ENCODE assay signal across 21 cellular contexts in genomic region chr3:43870844-43871626, GRCh38.
DNase-seq lines count a peak whose midpoint lies in the region; FAIRE-seq and TF ChIP-seq lines count a peak whose summit lies in the region.
"Had no signal": no experiment of that assay in that cellular context is flagged by ENCODE, and none has a peak within 500 bp of the region (broad histone marks: within the 10 kb centered on the region; RNA-seq: fewer than 3 reads in every experiment).

No MANE protein-coding gene starts in this region.

- FAIRE-seq in astrocyte (lab: Jason Lieb, UNC): no peak
- FAIRE-seq: endometrium had no signal

- 41% methylated on average over 2 of the region's 2 CpGs for WGBS in hepatocyte (ENCODE audit: low lambda C conversion rate, missing lambda C conversion rate)
- 31 to 35% methylated on average over 2 of the region's 2 CpGs for WGBS in thyroid gland, 2 donors

- peak overlapping the region; percentile 97 for H3K27ac Mint-ChIP-seq in astrocyte (ENCODE audit: unreplicated experiment)
- H3K27ac Mint-ChIP-seq: activated naive CD8-positive, alpha-beta T cell treated with anti-CD3 and anti-CD28 coated beads, Interleukin-2, amount 10 ng/mL, durations not matched to agents 7 days and 5 days had no signal

- H3K9ac ChIP-seq in astrocyte (ENCODE audit: low read length): peak overlapping the region; percentile 70

- H3K79me2 ChIP-seq in astrocyte (ENCODE audit: insufficient read depth, low read length): no peaks in the 10 kb centered on the region
- H3K79me2 ChIP-seq in hepatocyte: no peaks in the 10 kb centered on the region

- intact Hi-C loops in thyroid gland (cut with DNase I): no loop called here

- peaks cover 62% of the 10 kb centered on the region for H3K4me1 ChIP-seq in astrocyte (ENCODE audit: insufficient read depth, low read length)
- peaks cover 48% of the 10 kb centered on the region for H3K4me1 ChIP-seq in hepatocyte (ENCODE audit: insufficient read depth)
- H3K4me1 ChIP-seq in thyroid gland: peaks cover 56 to 77% of the 10 kb centered on the region in 2 donors
- H3K4me1 ChIP-seq: transverse colon had no signal

- H3K36me3 ChIP-seq in astrocyte (ENCODE audit: insufficient read depth, low read length) (no peaks in the 10 kb centered on the region), hepatocyte (replicated peaks; ENCODE audit: insufficient read depth, low read depth) (no peaks in the 10 kb centered on the region), thyroid gland (no peaks in the 10 kb centered on the region)
- H3K36me3 ChIP-seq: transverse colon had no signal

- H3K4me3 Mint-ChIP-seq in astrocyte (ENCODE audit: unreplicated experiment): no peak overlapping the region
- H3K4me3 Mint-ChIP-seq: activated naive CD8-positive, alpha-beta T cell treated with anti-CD3 and anti-CD28 coated beads, Interleukin-2, amount 10 ng/mL, durations not matched to agents 7 days and 5 days; naive B cell had no signal

- H3K27me3 Mint-ChIP-seq in astrocyte (ENCODE audit: low read depth, unreplicated experiment): no peaks in the 10 kb centered on the region

- TF ChIP-seq CTCF in astrocyte (IDR thresholded peaks at IDR 0.05; ENCODE audit: insufficient read depth, low read depth, low read length) (no peak), hepatocyte (IDR thresholded peaks at IDR 0.05; ENCODE audit: poor library complexity) (no peak), thyroid gland (IDR thresholded peaks at IDR 0.05) (no peak)

- H3K4me3 ChIP-seq in astrocyte (ENCODE audit: insufficient read depth, low read depth, low read length) (no peak overlapping the region), hepatocyte (no peak overlapping the region), thyroid gland (replicated peaks in 1 of 3) (no peak overlapping the region)
- H3K4me3 ChIP-seq: transverse colon had no signal

- no peaks in the 10 kb centered on the region for H4K20me1 ChIP-seq in astrocyte (ENCODE audit: insufficient read depth, low read length)
- no peaks in the 10 kb centered on the region for H4K20me1 ChIP-seq in hepatocyte (ENCODE audit: insufficient read depth, poor library complexity, severe bottlenecking)

- DNase-seq in NCI-H510A treated with DMSO at 0.1 percent for 48 hours (lab: John Stamatoyannopoulos, UW): peak; percentile 8
- DNase-seq in NCI-H510A (lab: John Stamatoyannopoulos, UW): no peak
- no peak for DNase-seq in astrocyte (ENCODE audit: low read depth)
- DNase-seq in hepatocyte (ENCODE audit: low spot score): no peak
- peak in 1 of 2 donors; percentile 46 for DNase-seq in thyroid gland
- DNase-seq in erythroblast (lab: John Stamatoyannopoulos, UW): no peak
- DNase-seq in NCI-H1694 (lab: John Stamatoyannopoulos, UW): no peak
- DNase-seq in NCI-H1048 (lab: John Stamatoyannopoulos, UW): no peak
- DNase-seq: activated CD4-positive, CD25-positive, alpha-beta regulatory T cell; activated CD8-positive, alpha-beta memory T cell treated with anti-CD3 and anti-CD28 coated beads for 24 hours; activated naive CD8-positive, alpha-beta T cell treated with anti-CD3 and anti-CD28 coated beads, Interleukin-2, amount 10 ng/mL, durations not matched to agents 7 days and 5 days; central memory CD4-positive, alpha-beta T cell; DND-41; naive B cell; NCI-H1417 treated with DMSO at 0.1 percent for 48 hours; NCI-H2227 treated with DMSO at 0.1 percent for 48 hours; T-helper 2 cell; transverse colon had no signal

- H3K4me2 ChIP-seq in astrocyte (ENCODE audit: low read length) (peak overlapping the region; percentile 75), hepatocyte (peak overlapping the region; percentile 9)

- TF ChIP-seq POLR2A in thyroid gland (IDR thresholded peaks at IDR 0.05) (no peak), erythroblast (IDR thresholded peaks at IDR 0.05; ENCODE audit: low read length) (no peak)

- no peaks in the 10 kb centered on the region for H3K36me3 Mint-ChIP-seq in astrocyte (ENCODE audit: low read depth, unreplicated experiment)
- H3K36me3 Mint-ChIP-seq: activated naive CD8-positive, alpha-beta T cell treated with anti-CD3 and anti-CD28 coated beads, Interleukin-2, amount 10 ng/mL, durations not matched to agents 7 days and 5 days had no signal

- peaks cover 61% of the 10 kb centered on the region for H3K4me1 Mint-ChIP-seq in astrocyte (ENCODE audit: low read depth, unreplicated experiment)
- H3K4me1 Mint-ChIP-seq: activated naive CD8-positive, alpha-beta T cell treated with anti-CD3 and anti-CD28 coated beads, Interleukin-2, amount 10 ng/mL, durations not matched to agents 7 days and 5 days; naive B cell had no signal

- no peaks in the 10 kb centered on the region for H3K9me3 ChIP-seq in astrocyte (ENCODE audit: insufficient read depth, low read depth, low read length)
- H3K9me3 ChIP-seq in hepatocyte (ENCODE audit: low read depth): no peaks in the 10 kb centered on the region
- no peaks in the 10 kb centered on the region for H3K9me3 ChIP-seq in thyroid gland
- H3K9me3 ChIP-seq: transverse colon had no signal

- H3K27me3 ChIP-seq in astrocyte (ENCODE audit: insufficient read depth, low read length) (no peaks in the 10 kb centered on the region), hepatocyte (no peaks in the 10 kb centered on the region), thyroid gland (no peaks in the 10 kb centered on the region)

- no peaks in the 10 kb centered on the region for H3K9me3 Mint-ChIP-seq in astrocyte (ENCODE audit: unreplicated experiment)
- H3K9me3 Mint-ChIP-seq: naive B cell had no signal

- peak overlapping the region; percentile 89 for H3K27ac ChIP-seq in astrocyte (ENCODE audit: low read depth, low read length)
- H3K27ac ChIP-seq in hepatocyte: peak overlapping the region; percentile 90
- peak overlapping the region; percentile 64 to 88 (median 82) for H3K27ac ChIP-seq in thyroid gland
- H3K27ac ChIP-seq: 22Rv1, C4-2B, transverse colon had no signal

- no peaks in the 10 kb centered on the region for H3K9me2 ChIP-seq in hepatocyte (replicated peaks; ENCODE audit: insufficient read depth)

- H2AFZ ChIP-seq in astrocyte (ENCODE audit: low read depth, low read length): no peak overlapping the region
- no peak overlapping the region for H2AFZ ChIP-seq in hepatocyte
